In the genomic region with DNA sequence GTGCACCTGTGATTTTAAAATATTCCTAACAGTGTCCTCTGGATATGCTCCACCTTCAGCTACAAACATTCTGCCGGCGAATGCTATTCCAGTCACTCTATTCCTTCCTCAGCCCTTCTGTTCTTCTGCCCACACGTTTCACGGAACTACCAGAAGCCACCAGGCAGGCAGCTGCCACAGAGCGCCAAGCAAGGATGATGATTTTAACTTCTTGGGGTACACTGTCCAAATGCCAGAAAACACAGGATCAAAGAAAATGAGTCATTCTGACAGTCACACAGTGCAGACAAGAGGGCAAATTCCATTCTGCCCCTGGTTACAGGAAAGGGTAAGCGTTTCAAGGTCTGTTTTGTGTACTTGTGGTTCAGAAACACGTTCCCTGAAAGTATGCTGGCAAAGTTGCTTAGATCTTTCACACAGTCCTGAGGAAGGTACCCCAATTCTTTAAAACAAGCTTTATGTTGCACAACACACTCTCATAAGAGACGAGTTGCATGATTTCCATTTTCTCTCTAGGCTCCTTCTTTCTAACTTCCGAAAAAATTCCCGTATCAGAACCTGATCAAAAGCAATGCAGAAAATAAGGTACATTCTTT, we compare ENCODE assay signal across 1 cellular context.
TF ChIP-seq lines count a peak whose summit lies in the region.

No MANE protein-coding gene starts in this region.

TF ChIP-seq in HepG2, 621 proteins besides CTCF, POLR2A, EP300 and RAD21 (continued from another document and continues in another):
- TF ChIP-seq, protein P1, sequence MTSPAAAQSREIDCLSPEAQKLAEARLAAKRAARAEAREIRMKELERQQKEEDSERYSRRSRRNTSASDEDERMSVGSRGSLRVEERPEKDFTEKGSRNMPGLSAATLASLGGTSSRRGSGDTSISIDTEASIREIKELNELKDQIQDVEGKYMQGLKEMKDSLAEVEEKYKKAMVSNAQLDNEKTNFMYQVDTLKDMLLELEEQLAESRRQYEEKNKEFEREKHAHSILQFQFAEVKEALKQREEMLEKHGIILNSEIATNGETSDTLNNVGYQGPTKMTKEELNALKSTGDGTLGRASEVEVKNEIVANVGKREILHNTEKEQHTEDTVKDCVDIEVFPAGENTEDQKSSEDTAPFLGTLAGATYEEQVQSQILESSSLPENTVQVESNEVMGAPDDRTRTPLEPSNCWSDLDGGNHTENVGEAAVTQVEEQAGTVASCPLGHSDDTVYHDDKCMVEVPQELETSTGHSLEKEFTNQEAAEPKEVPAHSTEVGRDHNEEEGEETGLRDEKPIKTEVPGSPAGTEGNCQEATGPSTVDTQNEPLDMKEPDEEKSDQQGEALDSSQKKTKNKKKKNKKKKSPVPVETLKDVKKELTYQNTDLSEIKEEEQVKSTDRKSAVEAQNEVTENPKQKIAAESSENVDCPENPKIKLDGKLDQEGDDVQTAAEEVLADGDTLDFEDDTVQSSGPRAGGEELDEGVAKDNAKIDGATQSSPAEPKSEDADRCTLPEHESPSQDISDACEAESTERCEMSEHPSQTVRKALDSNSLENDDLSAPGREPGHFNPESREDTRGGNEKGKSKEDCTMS (CRISPR knock-in tag; conservative IDR thresholded peaks at IDR 0.05): no peak
- TF ChIP-seq, protein P2, sequence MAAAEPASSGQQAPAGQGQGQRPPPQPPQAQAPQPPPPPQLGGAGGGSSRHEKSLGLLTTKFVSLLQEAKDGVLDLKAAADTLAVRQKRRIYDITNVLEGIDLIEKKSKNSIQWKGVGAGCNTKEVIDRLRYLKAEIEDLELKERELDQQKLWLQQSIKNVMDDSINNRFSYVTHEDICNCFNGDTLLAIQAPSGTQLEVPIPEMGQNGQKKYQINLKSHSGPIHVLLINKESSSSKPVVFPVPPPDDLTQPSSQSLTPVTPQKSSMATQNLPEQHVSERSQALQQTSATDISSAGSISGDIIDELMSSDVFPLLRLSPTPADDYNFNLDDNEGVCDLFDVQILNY (CRISPR knock-in tag; conservative IDR thresholded peaks at IDR 0.05): no peak
- TF ChIP-seq ZNF564 (CRISPR knock-in tag; IDR thresholded peaks at IDR 0.05): peak; percentile 60; the same call in 1 of the 2 replicates
- no peak for TF ChIP-seq DR1 (CRISPR knock-in tag; IDR thresholded peaks at IDR 0.05)
- TF ChIP-seq, protein P3, sequence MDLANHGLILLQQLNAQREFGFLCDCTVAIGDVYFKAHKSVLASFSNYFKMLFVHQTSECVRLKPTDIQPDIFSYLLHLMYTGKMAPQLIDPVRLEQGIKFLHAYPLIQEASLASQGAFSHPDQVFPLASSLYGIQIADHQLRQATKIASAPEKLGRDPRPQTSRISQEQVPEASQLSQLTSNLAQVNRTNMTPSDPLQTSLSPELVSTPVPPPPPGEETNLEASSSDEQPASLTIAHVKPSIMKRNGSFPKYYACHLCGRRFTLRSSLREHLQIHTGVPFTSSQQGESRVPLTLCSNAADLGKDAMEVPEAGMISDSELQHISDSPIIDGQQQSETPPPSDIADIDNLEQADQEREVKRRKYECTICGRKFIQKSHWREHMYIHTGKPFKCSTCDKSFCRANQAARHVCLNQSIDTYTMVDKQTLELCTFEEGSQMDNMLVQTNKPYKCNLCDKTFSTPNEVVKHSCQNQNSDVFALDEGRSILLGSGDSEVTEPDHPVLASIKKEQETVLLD (CRISPR knock-in tag; IDR thresholded peaks at IDR 0.05; ENCODE audit: low read depth): no peak
- no peak for TF ChIP-seq HNRNPK (IDR thresholded peaks at IDR 0.05; ENCODE audit: low read depth, low read length, poor library complexity, severe bottlenecking)
- TF ChIP-seq, protein P4, sequence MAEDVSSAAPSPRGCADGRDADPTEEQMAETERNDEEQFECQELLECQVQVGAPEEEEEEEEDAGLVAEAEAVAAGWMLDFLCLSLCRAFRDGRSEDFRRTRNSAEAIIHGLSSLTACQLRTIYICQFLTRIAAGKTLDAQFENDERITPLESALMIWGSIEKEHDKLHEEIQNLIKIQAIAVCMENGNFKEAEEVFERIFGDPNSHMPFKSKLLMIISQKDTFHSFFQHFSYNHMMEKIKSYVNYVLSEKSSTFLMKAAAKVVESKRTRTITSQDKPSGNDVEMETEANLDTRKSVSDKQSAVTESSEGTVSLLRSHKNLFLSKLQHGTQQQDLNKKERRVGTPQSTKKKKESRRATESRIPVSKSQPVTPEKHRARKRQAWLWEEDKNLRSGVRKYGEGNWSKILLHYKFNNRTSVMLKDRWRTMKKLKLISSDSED (CRISPR knock-in tag; IDR thresholded peaks at IDR 0.05): no peak
- no peak; the same call in 1 of the 2 replicates for TF ChIP-seq NFE2L2 (IDR thresholded peaks at IDR 0.05; ENCODE audit: low read length)
- TF ChIP-seq ZNF232 (CRISPR knock-in tag; IDR thresholded peaks at IDR 0.05; ENCODE audit: borderline replicate concordance): no peak
- peak; percentile 70; the same call in 1 of the 2 replicates for TF ChIP-seq BRCA1 (CRISPR knock-in tag; IDR thresholded peaks at IDR 0.05)
- peak; percentile 25; the same call in 1 of the 2 replicates for TF ChIP-seq KMT2B (CRISPR knock-in tag; IDR thresholded peaks at IDR 0.05)
- TF ChIP-seq, protein P5, sequence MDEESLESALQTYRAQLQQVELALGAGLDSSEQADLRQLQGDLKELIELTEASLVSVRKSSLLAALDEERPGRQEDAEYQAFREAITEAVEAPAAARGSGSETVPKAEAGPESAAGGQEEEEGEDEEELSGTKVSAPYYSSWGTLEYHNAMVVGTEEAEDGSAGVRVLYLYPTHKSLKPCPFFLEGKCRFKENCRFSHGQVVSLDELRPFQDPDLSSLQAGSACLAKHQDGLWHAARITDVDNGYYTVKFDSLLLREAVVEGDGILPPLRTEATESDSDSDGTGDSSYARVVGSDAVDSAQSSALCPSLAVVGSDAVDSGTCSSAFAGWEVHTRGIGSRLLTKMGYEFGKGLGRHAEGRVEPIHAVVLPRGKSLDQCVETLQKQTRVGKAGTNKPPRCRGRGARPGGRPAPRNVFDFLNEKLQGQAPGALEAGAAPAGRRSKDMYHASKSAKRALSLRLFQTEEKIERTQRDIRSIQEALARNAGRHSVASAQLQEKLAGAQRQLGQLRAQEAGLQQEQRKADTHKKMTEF (CRISPR knock-in tag; IDR thresholded peaks at IDR 0.05): peak; percentile 96
- peak; percentile 82; the same call in 1 of the 2 replicates for TF ChIP-seq RFXAP (CRISPR knock-in tag; IDR thresholded peaks at IDR 0.05; ENCODE audit: borderline replicate concordance)
- TF ChIP-seq ZNF34 (CRISPR knock-in tag; IDR thresholded peaks at IDR 0.05; ENCODE audit: borderline replicate concordance): 0 out of 2 replicates have a peak, but pooled peaks have one; percentile 51
- TF ChIP-seq SOX5 (CRISPR knock-in tag; IDR thresholded peaks at IDR 0.05; ENCODE audit: borderline replicate concordance): peak; percentile 94
- TF ChIP-seq, protein P6, sequence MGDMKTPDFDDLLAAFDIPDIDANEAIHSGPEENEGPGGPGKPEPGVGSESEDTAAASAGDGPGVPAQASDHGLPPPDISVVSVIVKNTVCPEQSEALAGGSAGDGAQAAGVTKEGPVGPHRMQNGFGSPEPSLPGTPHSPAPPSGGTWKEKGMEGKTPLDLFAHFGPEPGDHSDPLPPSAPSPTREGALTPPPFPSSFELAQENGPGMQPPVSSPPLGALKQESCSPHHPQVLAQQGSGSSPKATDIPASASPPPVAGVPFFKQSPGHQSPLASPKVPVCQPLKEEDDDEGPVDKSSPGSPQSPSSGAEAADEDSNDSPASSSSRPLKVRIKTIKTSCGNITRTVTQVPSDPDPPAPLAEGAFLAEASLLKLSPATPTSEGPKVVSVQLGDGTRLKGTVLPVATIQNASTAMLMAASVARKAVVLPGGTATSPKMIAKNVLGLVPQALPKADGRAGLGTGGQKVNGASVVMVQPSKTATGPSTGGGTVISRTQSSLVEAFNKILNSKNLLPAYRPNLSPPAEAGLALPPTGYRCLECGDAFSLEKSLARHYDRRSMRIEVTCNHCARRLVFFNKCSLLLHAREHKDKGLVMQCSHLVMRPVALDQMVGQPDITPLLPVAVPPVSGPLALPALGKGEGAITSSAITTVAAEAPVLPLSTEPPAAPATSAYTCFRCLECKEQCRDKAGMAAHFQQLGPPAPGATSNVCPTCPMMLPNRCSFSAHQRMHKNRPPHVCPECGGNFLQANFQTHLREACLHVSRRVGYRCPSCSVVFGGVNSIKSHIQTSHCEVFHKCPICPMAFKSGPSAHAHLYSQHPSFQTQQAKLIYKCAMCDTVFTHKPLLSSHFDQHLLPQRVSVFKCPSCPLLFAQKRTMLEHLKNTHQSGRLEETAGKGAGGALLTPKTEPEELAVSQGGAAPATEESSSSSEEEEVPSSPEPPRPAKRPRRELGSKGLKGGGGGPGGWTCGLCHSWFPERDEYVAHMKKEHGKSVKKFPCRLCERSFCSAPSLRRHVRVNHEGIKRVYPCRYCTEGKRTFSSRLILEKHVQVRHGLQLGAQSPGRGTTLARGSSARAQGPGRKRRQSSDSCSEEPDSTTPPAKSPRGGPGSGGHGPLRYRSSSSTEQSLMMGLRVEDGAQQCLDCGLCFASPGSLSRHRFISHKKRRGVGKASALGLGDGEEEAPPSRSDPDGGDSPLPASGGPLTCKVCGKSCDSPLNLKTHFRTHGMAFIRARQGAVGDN (CRISPR knock-in tag; IDR thresholded peaks at IDR 0.05): no peak
- TF ChIP-seq, protein P7, sequence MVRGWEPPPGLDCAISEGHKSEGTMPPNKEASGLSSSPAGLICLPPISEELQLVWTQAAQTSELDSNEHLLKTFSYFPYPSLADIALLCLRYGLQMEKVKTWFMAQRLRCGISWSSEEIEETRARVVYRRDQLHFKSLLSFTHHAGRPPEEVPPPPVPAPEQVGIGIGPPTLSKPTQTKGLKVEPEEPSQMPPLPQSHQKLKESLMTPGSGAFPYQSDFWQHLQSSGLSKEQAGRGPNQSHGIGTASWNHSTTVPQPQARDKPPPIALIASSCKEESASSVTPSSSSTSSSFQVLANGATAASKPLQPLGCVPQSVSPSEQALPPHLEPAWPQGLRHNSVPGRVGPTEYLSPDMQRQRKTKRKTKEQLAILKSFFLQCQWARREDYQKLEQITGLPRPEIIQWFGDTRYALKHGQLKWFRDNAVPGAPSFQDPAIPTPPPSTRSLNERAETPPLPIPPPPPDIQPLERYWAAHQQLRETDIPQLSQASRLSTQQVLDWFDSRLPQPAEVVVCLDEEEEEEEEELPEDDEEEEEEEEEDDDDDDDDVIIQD (CRISPR knock-in tag; IDR thresholded peaks at IDR 0.05; ENCODE audit: low read depth): peak; percentile 95
- no peak; the same call in 1 of the 2 replicates for TF ChIP-seq SRY (CRISPR knock-in tag; IDR thresholded peaks at IDR 0.05)
- no peak for TF ChIP-seq FOXC1 (CRISPR knock-in tag; IDR thresholded peaks at IDR 0.05; ENCODE audit: borderline replicate concordance)
- peak; percentile 80 for TF ChIP-seq ZKSCAN8 (CRISPR knock-in tag; IDR thresholded peaks at IDR 0.05; ENCODE audit: borderline replicate concordance)
- no peak for TF ChIP-seq ZNF75D (CRISPR knock-in tag; IDR thresholded peaks at IDR 0.05; ENCODE audit: borderline replicate concordance)
- TF ChIP-seq, protein P8, sequence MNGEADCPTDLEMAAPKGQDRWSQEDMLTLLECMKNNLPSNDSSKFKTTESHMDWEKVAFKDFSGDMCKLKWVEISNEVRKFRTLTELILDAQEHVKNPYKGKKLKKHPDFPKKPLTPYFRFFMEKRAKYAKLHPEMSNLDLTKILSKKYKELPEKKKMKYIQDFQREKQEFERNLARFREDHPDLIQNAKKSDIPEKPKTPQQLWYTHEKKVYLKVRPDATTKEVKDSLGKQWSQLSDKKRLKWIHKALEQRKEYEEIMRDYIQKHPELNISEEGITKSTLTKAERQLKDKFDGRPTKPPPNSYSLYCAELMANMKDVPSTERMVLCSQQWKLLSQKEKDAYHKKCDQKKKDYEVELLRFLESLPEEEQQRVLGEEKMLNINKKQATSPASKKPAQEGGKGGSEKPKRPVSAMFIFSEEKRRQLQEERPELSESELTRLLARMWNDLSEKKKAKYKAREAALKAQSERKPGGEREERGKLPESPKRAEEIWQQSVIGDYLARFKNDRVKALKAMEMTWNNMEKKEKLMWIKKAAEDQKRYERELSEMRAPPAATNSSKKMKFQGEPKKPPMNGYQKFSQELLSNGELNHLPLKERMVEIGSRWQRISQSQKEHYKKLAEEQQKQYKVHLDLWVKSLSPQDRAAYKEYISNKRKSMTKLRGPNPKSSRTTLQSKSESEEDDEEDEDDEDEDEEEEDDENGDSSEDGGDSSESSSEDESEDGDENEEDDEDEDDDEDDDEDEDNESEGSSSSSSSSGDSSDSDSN (CRISPR knock-in tag; IDR thresholded peaks at IDR 0.05): peak; percentile 51; the same call in 1 of the 2 replicates
- TF ChIP-seq, protein P9, sequence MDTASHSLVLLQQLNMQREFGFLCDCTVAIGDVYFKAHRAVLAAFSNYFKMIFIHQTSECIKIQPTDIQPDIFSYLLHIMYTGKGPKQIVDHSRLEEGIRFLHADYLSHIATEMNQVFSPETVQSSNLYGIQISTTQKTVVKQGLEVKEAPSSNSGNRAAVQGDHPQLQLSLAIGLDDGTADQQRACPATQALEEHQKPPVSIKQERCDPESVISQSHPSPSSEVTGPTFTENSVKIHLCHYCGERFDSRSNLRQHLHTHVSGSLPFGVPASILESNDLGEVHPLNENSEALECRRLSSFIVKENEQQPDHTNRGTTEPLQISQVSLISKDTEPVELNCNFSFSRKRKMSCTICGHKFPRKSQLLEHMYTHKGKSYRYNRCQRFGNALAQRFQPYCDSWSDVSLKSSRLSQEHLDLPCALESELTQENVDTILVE (CRISPR knock-in tag; IDR thresholded peaks at IDR 0.05): peak; percentile 85
- TF ChIP-seq, protein P10, sequence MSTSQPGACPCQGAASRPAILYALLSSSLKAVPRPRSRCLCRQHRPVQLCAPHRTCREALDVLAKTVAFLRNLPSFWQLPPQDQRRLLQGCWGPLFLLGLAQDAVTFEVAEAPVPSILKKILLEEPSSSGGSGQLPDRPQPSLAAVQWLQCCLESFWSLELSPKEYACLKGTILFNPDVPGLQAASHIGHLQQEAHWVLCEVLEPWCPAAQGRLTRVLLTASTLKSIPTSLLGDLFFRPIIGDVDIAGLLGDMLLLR (CRISPR knock-in tag; IDR thresholded peaks at IDR 0.05): no peak
- TF ChIP-seq SMYD3 (CRISPR knock-in tag; IDR thresholded peaks at IDR 0.05): peak; percentile 81; the same call in 1 of the 2 replicates
- TF ChIP-seq TARDBP (CRISPR knock-in tag; IDR thresholded peaks at IDR 0.05): peak; percentile 98
- peak; percentile 82; the same call in 1 of the 2 replicates for TF ChIP-seq ARID2 (CRISPR knock-in tag; IDR thresholded peaks at IDR 0.05; ENCODE audit: borderline replicate concordance)
- no peak for TF ChIP-seq TCF12 (IDR thresholded peaks at IDR 0.05)
- peak; percentile 65; the same call in 1 of the 2 replicates for TF ChIP-seq TCF12 (CRISPR knock-in tag; IDR thresholded peaks at IDR 0.05)
- peak; percentile 96 for TF ChIP-seq ZSCAN9 (CRISPR knock-in tag; IDR thresholded peaks at IDR 0.05; ENCODE audit: borderline replicate concordance)
- TF ChIP-seq, protein P11, sequence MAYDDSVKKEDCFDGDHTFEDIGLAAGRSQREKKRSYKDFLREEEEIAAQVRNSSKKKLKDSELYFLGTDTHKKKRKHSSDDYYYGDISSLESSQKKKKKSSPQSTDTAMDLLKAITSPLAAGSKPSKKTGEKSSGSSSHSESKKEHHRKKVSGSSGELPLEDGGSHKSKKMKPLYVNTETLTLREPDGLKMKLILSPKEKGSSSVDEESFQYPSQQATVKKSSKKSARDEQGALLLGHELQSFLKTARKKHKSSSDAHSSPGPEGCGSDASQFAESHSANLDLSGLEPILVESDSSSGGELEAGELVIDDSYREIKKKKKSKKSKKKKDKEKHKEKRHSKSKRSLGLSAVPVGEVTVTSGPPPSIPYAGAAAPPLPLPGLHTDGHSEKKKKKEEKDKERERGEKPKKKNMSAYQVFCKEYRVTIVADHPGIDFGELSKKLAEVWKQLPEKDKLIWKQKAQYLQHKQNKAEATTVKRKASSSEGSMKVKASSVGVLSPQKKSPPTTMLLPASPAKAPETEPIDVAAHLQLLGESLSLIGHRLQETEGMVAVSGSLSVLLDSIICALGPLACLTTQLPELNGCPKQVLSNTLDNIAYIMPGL (CRISPR knock-in tag; IDR thresholded peaks at IDR 0.05; ENCODE audit: borderline replicate concordance in 1 of 2, low read depth in 1 of 2): peak in 1 of 2 experiments; percentile 70; a peak in 1 of 4 replicates
- TF ChIP-seq ZBTB20 (CRISPR knock-in tag; IDR thresholded peaks at IDR 0.05; ENCODE audit: borderline replicate concordance, low read depth): peak; percentile 88; the same call in 1 of the 2 replicates
- no peak for TF ChIP-seq SNRNP70 (IDR thresholded peaks at IDR 0.05; ENCODE audit: low read depth, low read length)
- no peak for TF ChIP-seq HNRNPH1 (optimal IDR thresholded peaks at IDR 0.05; ENCODE audit: low read depth, low read length)
